Comparison of ENCODE assay signal across 18 cellular contexts in the genomic region with DNA sequence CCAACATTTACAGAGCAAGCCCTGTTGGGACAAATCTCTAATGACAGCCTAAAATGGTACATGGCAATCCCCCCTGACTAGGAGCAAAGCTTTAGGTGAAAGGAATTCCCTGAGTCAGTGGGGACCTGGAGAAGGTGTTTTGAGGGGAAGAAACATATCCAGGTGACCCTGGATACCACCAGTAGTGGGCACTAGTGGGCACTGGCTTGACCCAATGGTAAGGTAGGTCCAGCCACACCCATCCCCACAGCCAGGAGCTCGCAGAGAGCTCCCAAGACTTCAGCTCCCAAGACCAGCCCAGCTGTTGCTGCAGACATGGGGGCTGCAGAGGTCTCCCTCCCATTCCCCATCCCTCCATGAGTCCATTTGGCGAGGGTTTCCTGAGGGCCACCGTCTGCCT. TPM values are rescaled to one million over a fixed set of nuclear protein-coding genes. Genes with fewer than 3 reads are reported as not detected.
A peak's percentile ranks its signal among the peaks of the same experiment; 100 is the strongest.
DNase-seq lines count a peak whose midpoint lies in the region; TF ChIP-seq lines count a peak whose summit lies in the region.
"Had no signal": no experiment of that assay in that cellular context is flagged by ENCODE, and none has a peak within 500 bp of the region (broad histone marks: within the 10 kb centered on the region; RNA-seq: fewer than 3 reads in every experiment).

No MANE protein-coding gene starts in this region.

- no peak overlapping the region for H3T11ph ChIP-seq in H9 (ENCODE audit: low read length)

- no peaks in the 10 kb centered on the region for H3K27me3 ChIP-seq in H9 (ENCODE audit: insufficient read depth, low read length)
- H3K27me3 ChIP-seq in neuronal stem cell (ENCODE audit: control insufficient read depth in 3 of 3, insufficient read depth in 3 of 3, low read depth in 1 of 3, low read length in 3 of 3), result peaks cover 0 to 17% (median 0%) of the 10 kb centered on the region in 3 experiments
- peaks cover 0 to 14% (median 0%) of the 10 kb centered on the region in 45 donors for H3K27me3 ChIP-seq in dorsolateral prefrontal cortex

- H3K4me3 ChIP-seq in neuronal stem cell (ENCODE audit: low read length in 2 of 2) (no peak overlapping the region), dorsolateral prefrontal cortex (no peak overlapping the region)

- no peak overlapping the region; a peak in 1 of 7 replicates for H3K27ac Mint-ChIP-seq in H9
- H3K27ac Mint-ChIP-seq: B cell; CD8-positive, alpha-beta T cell had no signal

- DNase-seq in NCI-H748 (lab: John Stamatoyannopoulos, UW; ENCODE audit: unreplicated experiment) (peak; percentile 18), NCI-H748 treated with DMSO at 0.1 percent for 48 hours (lab: John Stamatoyannopoulos, UW) (no peak), H9 (no peak), NCI-H82 (lab: John Stamatoyannopoulos, UW) (peak; percentile 83), neuronal stem cell (ENCODE audit: low spot score) (no peak), SW480 (ENCODE audit: low spot score) (no peak), dorsolateral prefrontal cortex (no peak)
- DNase-seq in stimulated activated naive CD4-positive, alpha-beta T cell treated with Interleukin-2 at 50 U/mL for 16 hours (lab: John Stamatoyannopoulos, UW), result no peak
- DNase-seq: CD8-positive, alpha-beta T cell; COR-L47; DMS53; GF-D8; H7; IMR-90; KBM-7 had no signal

- H2BK120ac ChIP-seq in H9 (ENCODE audit: low read depth, low read length, poor library complexity, severe bottlenecking), result no peak overlapping the region
- no peak overlapping the region for H2BK120ac ChIP-seq in neuronal stem cell (ENCODE audit: low read depth, low read length)

- no peak overlapping the region for H3K4me3 Mint-ChIP-seq in H9
- H3K4me3 Mint-ChIP-seq: B cell; CD8-positive, alpha-beta T cell had no signal

- TF ChIP-seq CTCF in H9 (conservative IDR thresholded peaks at IDR 0.05), result peak; percentile 38; the same call in 2 of the 3 replicates
- TF ChIP-seq CTCF in dorsolateral prefrontal cortex (IDR thresholded peaks at IDR 0.05 in 54 of 56, conservative IDR thresholded peaks at IDR 0.05 in 2 of 56; ENCODE audit: low read depth in 1 of 56, partially characterized antibody in 56 of 56), result no peak

- H3K14ac ChIP-seq in H9 (ENCODE audit: insufficient read depth, low read length) (no peak overlapping the region), neuronal stem cell (ENCODE audit: low read length) (no peak overlapping the region)

- H3K4me2 ChIP-seq in H9 (ENCODE audit: insufficient read depth, insufficient read length, low read length) (no peak overlapping the region), neuronal stem cell (ENCODE audit: insufficient read depth, low read length, poor library complexity, severe bottlenecking) (no peak overlapping the region)

- H3K23me2 ChIP-seq in H9 (ENCODE audit: insufficient read length, low read depth, low read length, poor library complexity, severe bottlenecking), result no peaks in the 10 kb centered on the region

- intact Hi-C loops in dorsolateral prefrontal cortex (cut with DNase I), result no loop called here

- H4K20me1 ChIP-seq in H9 (ENCODE audit: control insufficient read depth, insufficient read depth, insufficient read length), result no peaks in the 10 kb centered on the region

- no peak overlapping the region for H4K91ac ChIP-seq in H9 (ENCODE audit: insufficient read length, low read depth, low read length)
- no peak overlapping the region for H4K91ac ChIP-seq in neuronal stem cell (ENCODE audit: low read depth, low read length, poor library complexity)

- H3K79me1 ChIP-seq in H9 (ENCODE audit: insufficient read depth, low read depth, low read length, poor library complexity, severe bottlenecking), result no peaks in the 10 kb centered on the region
- peaks cover 4% of the 10 kb centered on the region for H3K79me1 ChIP-seq in neuronal stem cell (ENCODE audit: low read depth, low read length)

- H2AFZ ChIP-seq in H9 (ENCODE audit: low read length) (no peak overlapping the region), neuronal stem cell (ENCODE audit: low read length) (no peak overlapping the region)

- no peak overlapping the region for H4K5ac ChIP-seq in H9 (ENCODE audit: insufficient read length, low read depth, low read length)

- H3K56ac ChIP-seq in H9 (ENCODE audit: insufficient read length, low read depth, low read length), result no peak overlapping the region

- no peaks in the 10 kb centered on the region for H3K9me3 Mint-ChIP-seq in H9
- H3K9me3 Mint-ChIP-seq: CD8-positive, alpha-beta T cell had no signal

- H2BK15ac ChIP-seq in H9 (ENCODE audit: low read depth, low read length), result no peak overlapping the region
- no peak overlapping the region for H2BK15ac ChIP-seq in neuronal stem cell (ENCODE audit: low read length)

- H3K27ac ChIP-seq in H9 (ENCODE audit: insufficient read length, low read depth, low read length) (no peak overlapping the region), neuronal stem cell (replicated peaks; ENCODE audit: low read length) (no peak overlapping the region), dorsolateral prefrontal cortex (peak overlapping the region in 1 of 59 donors; percentile 97)
- H3K27ac ChIP-seq: C4-2B had no signal

- H3K9ac ChIP-seq in H9 (ENCODE audit: extremely low read depth, insufficient read length, low read length) (no peak overlapping the region), neuronal stem cell (ENCODE audit: low read depth, low read length, poor library complexity) (no peak overlapping the region)

- no peaks in the 10 kb centered on the region for H3K36me3 ChIP-seq in neuronal stem cell (replicated peaks in 1 of 2; ENCODE audit: control insufficient read depth in 2 of 2, insufficient read depth in 2 of 2, low read length in 2 of 2)

- H3K4me1 ChIP-seq in H9 (ENCODE audit: insufficient read depth, low read length) (peaks cover 14% of the 10 kb centered on the region; the same call in 1 of the 2 replicates), neuronal stem cell (ENCODE audit: control insufficient read depth in 2 of 2, insufficient read depth in 1 of 2, low read depth in 1 of 2, low read length in 2 of 2) (peaks cover 0 to 3% of the 10 kb centered on the region in 2 donors)

- H2AK5ac ChIP-seq in H9 (ENCODE audit: insufficient read length, low read length), result no peak overlapping the region
- H2AK5ac ChIP-seq in neuronal stem cell (ENCODE audit: low read depth, low read length), result no peak overlapping the region

- no peaks in the 10 kb centered on the region for H3K79me2 ChIP-seq in H9 (ENCODE audit: insufficient read depth, low read length)

- H4K8ac ChIP-seq in H9 (replicated peaks; ENCODE audit: insufficient read length, low read depth, low read length), result no peak overlapping the region
- no peak overlapping the region for H4K8ac ChIP-seq in neuronal stem cell (ENCODE audit: low read depth, low read length)

- no peak overlapping the region for H3K23ac ChIP-seq in H9 (ENCODE audit: insufficient read length, low read depth, low read length)
- no peak overlapping the region for H3K23ac ChIP-seq in neuronal stem cell (ENCODE audit: low read depth, low read length, poor library complexity)

- no peak overlapping the region for H2BK20ac ChIP-seq in H9 (ENCODE audit: low read depth, low read length, poor library complexity, severe bottlenecking)

- H3K27me3 Mint-ChIP-seq in H9 (ENCODE audit: low read depth), result no peaks in the 10 kb centered on the region; the same call in 1 of the 2 replicates

- H3K18ac ChIP-seq in H9 (ENCODE audit: insufficient read length, low read depth, low read length), result no peak overlapping the region
- H3K18ac ChIP-seq in neuronal stem cell (ENCODE audit: low read length), result peak overlapping the region; percentile 31

- H3K9me3 ChIP-seq in H9 (ENCODE audit: control insufficient read depth, low read depth, low read length) (no peaks in the 10 kb centered on the region), neuronal stem cell (replicated peaks in 1 of 2; ENCODE audit: control insufficient read depth in 2 of 2, insufficient read depth in 1 of 2, low read depth in 1 of 2, low read length in 2 of 2) (no peaks in the 10 kb centered on the region)

- H3K36me3 Mint-ChIP-seq in H9 (ENCODE audit: insufficient read depth in 1 of 3, low read depth in 3 of 3), result no peaks in the 10 kb centered on the region
- H3K36me3 Mint-ChIP-seq: CD8-positive, alpha-beta T cell had no signal

- WGBS in H9 (ENCODE audit: extremely low coverage, insufficient read length, low lambda C conversion rate), result no CpG with 5 or more reads among the region's 3 CpGs
- WGBS in neuronal stem cell (ENCODE audit: extremely low coverage in 2 of 2, insufficient read length in 2 of 2, insufficient replicate concordance in 1 of 2), 2 donors, result no CpG with 5 or more reads among the region's 3 CpGs

- no peak overlapping the region for H3K4ac ChIP-seq in H9 (ENCODE audit: low read depth, low read length)
- H3K4ac ChIP-seq in neuronal stem cell (ENCODE audit: low read length), result no peak overlapping the region

- H3K4me1 Mint-ChIP-seq in H9, result peaks cover 27 to 56% of the 10 kb centered on the region in 2 experiments
- H3K4me1 Mint-ChIP-seq: B cell had no signal

- H2BK5ac ChIP-seq in H9 (ENCODE audit: insufficient read length, low read length) (no peak overlapping the region), neuronal stem cell (ENCODE audit: low read length) (no peak overlapping the region)

- H2BK12ac ChIP-seq in H9 (ENCODE audit: insufficient read length, low read depth, low read length) (no peak overlapping the region), neuronal stem cell (ENCODE audit: low read length) (no peak overlapping the region)

RNA-seq across cellular contexts. Expression of a gene that starts 19.5 kb away (rescaled TPM):
- total RNA-seq in H9 (2021) (5.3 and 5.6 TPM in 2 replicates), dorsolateral prefrontal cortex (10 to 100 TPM in 59 of 120 experiments, 1 to 10 TPM in 61; 2.8 to 17.8 (median 9.9) TPM)
- 0.20 TPM for polyA plus RNA-seq in neuronal stem cell (2013, experiment 1 of 2)
- 0.22 TPM for polyA plus RNA-seq in neuronal stem cell (2013, experiment 2 of 2)
- total RNA-seq: B cell, HT-29, IMR-90 had no signal

Comparison
In these comparisons a context has a peak if more than half of its experiments do, and no peak if none do; other contexts are left out.
1. DNase-seq: peak in NCI-H748 (single experiment) and NCI-H82 (single experiment); none in NCI-H748 treated with DMSO at 0.1 percent for 48 hours (single experiment), H9 (single experiment), neuronal stem cell (single experiment), SW480 (single experiment), dorsolateral prefrontal cortex (0 of 10) and stimulated activated naive CD4-positive, alpha-beta T cell treated with Interleukin-2 at 50 U/mL for 16 hours (single experiment).